ENCODE assay signal across 8 cellular contexts in genomic region chr3:13009132-13009945, GRCh38.
DNase-seq lines count a peak whose midpoint lies in the region; ATAC-seq and TF ChIP-seq lines count a peak whose summit lies in the region.

No MANE protein-coding gene starts in this region.

- TF ChIP-seq POLR2A in transverse colon (IDR thresholded peaks at IDR 0.05) = no peak

- no peaks in the 10 kb centered on the region for H3K36me3 ChIP-seq in transverse colon

- peaks cover 7 to 40% (median 12%) of the 10 kb centered on the region in 4 donors for H3K4me1 ChIP-seq in transverse colon

- no peak for TF ChIP-seq CTCF in GM12864 (IDR thresholded peaks at IDR 0.05; ENCODE audit: low read depth, low read length, missing control alignments)
- TF ChIP-seq CTCF in transverse colon (IDR thresholded peaks at IDR 0.05) = no peak

- H3K9me3 ChIP-seq in transverse colon = no peaks in the 10 kb centered on the region

- ATAC-seq in HG03354 (IDR thresholded peaks at IDR 0.05; ENCODE audit: poor library complexity, severe bottlenecking, unreplicated experiment) = peak; percentile 41
- peak; percentile 47 for ATAC-seq in left ventricle myocardium superior
- ATAC-seq in HG03280 (IDR thresholded peaks at IDR 0.05; ENCODE audit: unreplicated experiment) = no peak

- intact Hi-C loops in left ventricle myocardium superior (cut with micrococcal nuclease) = no loop called here
- intact Hi-C loops in transverse colon (cut with DNase I; ENCODE audit: low total_unique reads) = no loop called here

- no peak for TF ChIP-seq EP300 in transverse colon (IDR thresholded peaks at IDR 0.05; ENCODE audit: low read depth)

- DNase-seq in GM12864 (ENCODE audit: low read depth) (no peak), left ventricle myocardium superior (peak; percentile 83), transverse colon (peak; percentile 86), HT-29 (ENCODE audit: low spot score) (no peak), NCI-H1105 treated with DMSO at 0.1 percent for 48 hours (lab: John Stamatoyannopoulos, UW) (no peak)
- DNase-seq in activated CD8-positive, alpha-beta memory T cell treated with anti-CD3 and anti-CD28 coated beads for 24 hours = peak; percentile 80

- no peaks in the 10 kb centered on the region for H3K27me3 ChIP-seq in transverse colon

- H3K4me3 ChIP-seq in GM12864 (ENCODE audit: low read depth, low read length) (peak overlapping the region; percentile 44), transverse colon (no peak overlapping the region)

- H3K27ac ChIP-seq in transverse colon = peak overlapping the region; percentile 34 to 87 (median 82)

- in situ Hi-C loops in transverse colon (cut with MboI; ENCODE audit: low pct_ligation_motif_present in 1 of 4, low pct_unique_long_range_greater_than_20kb in 1 of 4, low sequenced_read_pairs in 3 of 4) = no loop called here

- 40 to 51% methylated on average over 1 to 16 of the region's 16 CpGs for WGBS in transverse colon (ENCODE audit: low coverage in 1 of 2), 2 donors

Comparison
In these comparisons a context has a peak if more than half of its experiments do, and no peak if none do; other contexts are left out.
1. DNase-seq: peak in activated CD8-positive, alpha-beta memory T cell treated with anti-CD3 and anti-CD28 coated beads for 24 hours (single experiment), left ventricle myocardium superior (single experiment) and transverse colon (single experiment); none in GM12864 (single experiment), HT-29 (single experiment) and NCI-H1105 treated with DMSO at 0.1 percent for 48 hours (single experiment).